8 cellular contexts compared by ENCODE assay signal in genomic region chr19:1076951-1077350, GRCh38. TPM values are rescaled to one million over a fixed set of nuclear protein-coding genes. Genes with fewer than 3 reads are reported as not detected.
DNase-seq lines count a peak whose midpoint lies in the region; ATAC-seq and TF ChIP-seq lines count a peak whose summit lies in the region.

No MANE protein-coding gene starts in this region.

- TF ChIP-seq RAD21 in SK-N-SH (IDR thresholded peaks at IDR 0.05; ENCODE audit: low read length) = no peak

- peaks cover 16% of the 10 kb centered on the region for H3K27me3 ChIP-seq in left ventricle myocardium inferior (ENCODE audit: low read depth)
- H3K27me3 ChIP-seq in sigmoid colon = peaks cover under 1 to 15% (median 4%) of the 10 kb centered on the region in 3 donors
- H3K27me3 ChIP-seq in SK-N-SH (ENCODE audit: insufficient read depth) = no peaks in the 10 kb centered on the region

- no peak overlapping the region for H2AFZ ChIP-seq in SK-N-SH (ENCODE audit: low read depth)

- CTCF ChIA-PET in SK-N-SH (lab: Yijun Ruan, JAX) = interaction anchor here (3.3 kb wide), 1 partner anchor 12 kb away, joined by 13 read pairs; no protein-coding TSS in a partner anchor

- no peak for TF ChIP-seq POLR2A in sigmoid colon (IDR thresholded peaks at IDR 0.05)

- peak overlapping the region; percentile 33 for H3K4me3 ChIP-seq in left ventricle myocardium inferior
- no peak overlapping the region for H3K4me3 ChIP-seq in sigmoid colon
- no peak overlapping the region for H3K4me3 ChIP-seq in SK-N-SH (ENCODE audit: low read depth in 2 of 2, low read length in 1 of 2)

- no peak overlapping the region for H3K9ac ChIP-seq in SK-N-SH

- H3K79me2 ChIP-seq in SK-N-SH (ENCODE audit: insufficient read depth) = no peaks in the 10 kb centered on the region

- peak; percentile 56 for DNase-seq in Daoy (ENCODE audit: low read depth)
- DNase-seq in NCI-H69 (lab: John Stamatoyannopoulos, UW) = peak; percentile 65
- peak; percentile 89 for DNase-seq in activated T-cell treated with anti-CD3 and anti-CD28 coated beads for 48 hours (ENCODE audit: low read depth)
- DNase-seq in left ventricle myocardium inferior = peak; percentile 67
- peak; percentile 80 for DNase-seq in stimulated activated CD8-positive, alpha-beta memory T cell treated with anti-CD3 and anti-CD28 coated beads, Interleukin-12 subunit alpha, Interleukin-12 subunit beta, amount 100 ng/mL, for 24 hours (ENCODE audit: extremely low read depth)
- no peak for DNase-seq in sigmoid colon
- DNase-seq in SK-N-SH = no peak

- H3K4me2 ChIP-seq in SK-N-SH = no peak overlapping the region

- H3K9me3 ChIP-seq in left ventricle myocardium inferior (replicated peaks) (no peaks in the 10 kb centered on the region), sigmoid colon (no peaks in the 10 kb centered on the region), SK-N-SH (no peaks in the 10 kb centered on the region)

- H3K36me3 ChIP-seq in left ventricle myocardium inferior = no peaks in the 10 kb centered on the region
- no peaks in the 10 kb centered on the region for H3K36me3 ChIP-seq in sigmoid colon
- no peaks in the 10 kb centered on the region for H3K36me3 ChIP-seq in SK-N-SH (replicated peaks in 1 of 2; ENCODE audit: control insufficient read depth in 1 of 2, insufficient read depth in 2 of 2, low read length in 1 of 2)

- whole genome bisulfite sequencing in sigmoid colon, 2 donors = 6 to 21% methylated on average over 16 of the region's 16 CpGs
- 75% methylated on average over 11 of the region's 16 CpGs for WGBS in SK-N-SH (ENCODE audit: low lambda C conversion rate)

- TF ChIP-seq CTCF in left ventricle myocardium inferior (IDR thresholded peaks at IDR 0.05; ENCODE audit: borderline replicate concordance) (no peak), sigmoid colon (IDR thresholded peaks at IDR 0.05) (no peak), SK-N-SH (IDR thresholded peaks at IDR 0.05) (no peak)

- peak; percentile 55 for ATAC-seq in GM21825 (IDR thresholded peaks at IDR 0.05; ENCODE audit: unreplicated experiment)

- H3K4me1 ChIP-seq in left ventricle myocardium inferior (peaks cover 5% of the 10 kb centered on the region), sigmoid colon (peaks cover 0 to 5% (median 1%) of the 10 kb centered on the region in 4 donors), SK-N-SH (ENCODE audit: control insufficient read depth in 1 of 2, insufficient read depth in 2 of 2, low read depth in 1 of 2, low read length in 1 of 2) (peaks cover 0 to 21% of the 10 kb centered on the region in 2 experiments; a peak in 1 of 4 replicates)

- H3K27ac ChIP-seq in left ventricle myocardium inferior (replicated peaks) = no peak overlapping the region
- H3K27ac ChIP-seq in sigmoid colon = no peak overlapping the region
- H3K27ac ChIP-seq in SK-N-SH (ENCODE audit: low read depth in 2 of 2, low read length in 1 of 2) = no peak overlapping the region

- peaks cover 11% of the 10 kb centered on the region for H3F3A ChIP-seq in SK-N-SH (replicated peaks; ENCODE audit: insufficient read depth)

- TF ChIP-seq EP300 in sigmoid colon (IDR thresholded peaks at IDR 0.05) (no peak), SK-N-SH (IDR thresholded peaks at IDR 0.05; ENCODE audit: borderline replicate concordance in 1 of 2, low read depth in 1 of 2, low read length in 1 of 2) (no peak)

- H3K9me2 ChIP-seq in SK-N-SH = no peaks in the 10 kb centered on the region

- no peaks in the 10 kb centered on the region for H4K20me1 ChIP-seq in SK-N-SH (ENCODE audit: insufficient read depth)

- intact Hi-C loops in left ventricle myocardium inferior (cut with micrococcal nuclease) (no loop called here), sigmoid colon (cut with DNase I) (no loop called here)

- POLR2A ChIA-PET in SK-N-SH (lab: Yijun Ruan, JAX) = interaction anchor here (0.9 kb wide), 1 partner anchor 10 kb away, joined by 5 read pairs; the partner anchor contains the start of gene ARHGAP45

TF ChIP-seq in SK-N-SH, 30 proteins besides CTCF, POLR2A, EP300 and RAD21 (continues in another document):
- TF ChIP-seq USF2 (IDR thresholded peaks at IDR 0.05; ENCODE audit: borderline replicate concordance, low read depth, low read length) (no peak), ELF1 (IDR thresholded peaks at IDR 0.05) (no peak), NRF1 (IDR thresholded peaks at IDR 0.05; ENCODE audit: low read depth, low read length) (no peak), CHD2 (IDR thresholded peaks at IDR 0.05; ENCODE audit: low read length, partially characterized antibody) (no peak), FOXJ3 (CRISPR knock-in tag; IDR thresholded peaks at IDR 0.05) (no peak), GABPA (IDR thresholded peaks at IDR 0.05; ENCODE audit: low read depth) (no peak), RXRA (IDR thresholded peaks at IDR 0.05; ENCODE audit: borderline replicate concordance, low read depth) (no peak), RCOR1 (IDR thresholded peaks at IDR 0.05; ENCODE audit: low read length) (no peak), PBX3 (IDR thresholded peaks at IDR 0.05) (no peak), TCF12 (IDR thresholded peaks at IDR 0.05) (no peak), RFX5 (IDR thresholded peaks at IDR 0.05; ENCODE audit: low read length) (no peak)

RNA-seq across cellular contexts. Expression of gene ARHGAP45, which starts 10.0 kb away (rescaled TPM):
- 4.3 and 11.6 TPM in 2 replicates for total RNA-seq in Daoy (2014; rRNA removed; shearing (Covaris generic))
- total RNA-seq in left ventricle myocardium inferior (4.8 TPM), sigmoid colon (10 to 100 TPM; 12.8 to 21.6 (median 18.2) TPM)
- polyA plus RNA-seq in sigmoid colon (100 to 1,000 TPM in 1 of 3 donors, 10 to 100 TPM in 2; 38.6 to 103 (median 39.0) TPM), SK-N-SH (2012; rRNA removed) (2.8 and 4.2 TPM in 2 replicates)
- polyA plus RNA-seq in SK-N-SH (2012; cell fraction: cytosol; rRNA removed) = 1.7 and 2.5 TPM in 2 replicates
- 5.9 and 9.7 TPM in 2 replicates for polyA plus RNA-seq in SK-N-SH (2012; cell fraction: nucleus; rRNA removed)

RNA-seq across cellular contexts. Expression of gene POLR2E, which starts 18.2 kb away (rescaled TPM):
- 124 and 148 TPM in 2 replicates for total RNA-seq in Daoy (2014; rRNA removed; shearing (Covaris generic))
- total RNA-seq in left ventricle myocardium inferior (140 TPM), sigmoid colon (100 to 1,000 TPM in 2 of 4 donors, 10 to 100 TPM in 2; 82.0 to 203 (median 104) TPM)
- polyA plus RNA-seq in sigmoid colon (100 to 1,000 TPM; 124 to 175 (median 133) TPM), SK-N-SH (2012; rRNA removed) (238 and 283 TPM in 2 replicates)
- 143 and 208 TPM in 2 replicates for polyA plus RNA-seq in SK-N-SH (2012; cell fraction: cytosol; rRNA removed)
- polyA plus RNA-seq in SK-N-SH (2012; cell fraction: nucleus; rRNA removed) = 134 and 138 TPM in 2 replicates

RNA-seq across cellular contexts. Expression of gene GPX4, which starts 26.8 kb away (rescaled TPM):
- 357 and 373 TPM in 2 replicates for total RNA-seq in Daoy (2014; rRNA removed; shearing (Covaris generic))
- total RNA-seq in left ventricle myocardium inferior (327 TPM), sigmoid colon (100 to 1,000 TPM; 269 to 433 (median 371) TPM)
- polyA plus RNA-seq in sigmoid colon (100 to 1,000 TPM; 311 to 662 (median 643) TPM), SK-N-SH (2012; rRNA removed) (566 and 925 TPM in 2 replicates)
- 591 and 700 TPM in 2 replicates for polyA plus RNA-seq in SK-N-SH (2012; cell fraction: cytosol; rRNA removed)
- 511 and 671 TPM in 2 replicates for polyA plus RNA-seq in SK-N-SH (2012; cell fraction: nucleus; rRNA removed)

RNA-seq across cellular contexts. Expression of gene ABCA7, which starts 37.0 kb away (rescaled TPM):
- 0.89 and 0.97 TPM in 2 replicates for total RNA-seq in Daoy (2014; rRNA removed; shearing (Covaris generic))
- total RNA-seq in left ventricle myocardium inferior (9.3 TPM), sigmoid colon (10 to 100 TPM in 2 of 4 donors, 1 to 10 TPM in 2; 3.8 to 20.5 (median 10.9) TPM)
- polyA plus RNA-seq in sigmoid colon (10 to 100 TPM in 1 of 3 donors, 1 to 10 TPM in 2; 1.8 to 25.1 (median 9.9) TPM), SK-N-SH (2012; rRNA removed) (7.8 and 8.3 TPM in 2 replicates)
- 3.1 and 3.9 TPM in 2 replicates for polyA plus RNA-seq in SK-N-SH (2012; cell fraction: cytosol; rRNA removed)
- 53.6 and 91.8 TPM in 2 replicates for polyA plus RNA-seq in SK-N-SH (2012; cell fraction: nucleus; rRNA removed)

RNA-seq across cellular contexts. Expression of gene CNN2, which starts 50.5 kb away (rescaled TPM):
- 162 and 166 TPM in 2 replicates for total RNA-seq in Daoy (2014; rRNA removed; shearing (Covaris generic))
- total RNA-seq in left ventricle myocardium inferior (45.6 TPM), sigmoid colon (10 to 100 TPM; 25.5 to 59.0 (median 36.3) TPM)
- polyA plus RNA-seq in sigmoid colon (100 to 1,000 TPM in 1 of 3 donors, 10 to 100 TPM in 2; 48.0 to 115 (median 53.9) TPM), SK-N-SH (2012; rRNA removed) (152 and 279 TPM in 2 replicates)
- 125 and 167 TPM in 2 replicates for polyA plus RNA-seq in SK-N-SH (2012; cell fraction: cytosol; rRNA removed)
- polyA plus RNA-seq in SK-N-SH (2012; cell fraction: nucleus; rRNA removed) = 199 and 204 TPM in 2 replicates

Comparison
In these comparisons a context has a peak if more than half of its experiments do, and no peak if none do; other contexts are left out.
1. DNase-seq: peak in Daoy (single experiment), NCI-H69 (single experiment), activated T-cell treated with anti-CD3 and anti-CD28 coated beads for 48 hours (single experiment), left ventricle myocardium inferior (single experiment) and stimulated activated CD8-positive, alpha-beta memory T cell treated with anti-CD3 and anti-CD28 coated beads, Interleukin-12 subunit alpha, Interleukin-12 subunit beta, amount 100 ng/mL, for 24 hours (single experiment); none in sigmoid colon (single experiment) and SK-N-SH (single experiment).